ENCODE assay signal across 11 cellular contexts in the genomic region with DNA sequence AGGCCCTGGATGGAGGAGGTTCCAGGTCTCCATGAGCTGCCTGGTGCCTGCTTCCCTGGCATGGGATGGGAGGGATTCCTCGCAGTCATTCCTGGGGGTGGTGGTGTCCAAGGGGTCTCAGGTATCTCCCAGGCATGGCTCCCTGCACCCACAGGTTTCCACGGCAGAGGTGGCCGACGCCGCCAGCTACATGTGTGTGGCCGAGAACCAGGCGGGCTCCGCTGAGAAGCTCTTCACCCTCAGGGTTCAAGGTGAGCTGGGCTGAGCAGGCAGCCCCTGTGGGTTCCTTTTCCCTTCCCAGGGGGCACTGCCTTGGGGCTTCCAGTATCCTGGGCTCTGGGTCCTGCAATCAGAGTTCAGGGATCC.
"Had no signal": no experiment of that assay in that cellular context is flagged by ENCODE, and none has a peak within 500 bp of the region (broad histone marks: within the 10 kb centered on the region; RNA-seq: fewer than 3 reads in every experiment).

No MANE protein-coding gene starts in this region.

- FAIRE-seq: H1, H54 had no signal

- H3K9me3 ChIP-seq: HAP-1 had no signal

- ATAC-seq: GM23338, HCT116 had no signal

- H3K27ac ChIP-seq: GM23248 had no signal

- H3K9ac ChIP-seq: GM23248 had no signal

- H3K4me2 ChIP-seq: GM23338 had no signal

- H3K4me3 ChIP-seq: GM23248, GM23338, HAP-1 had no signal

- H2AFZ ChIP-seq: GM23248, GM23338 had no signal

- H3K4me1 ChIP-seq: HAP-1 had no signal

- H3K36me3 ChIP-seq: HAP-1 had no signal

- DNase-seq: GM23248, GOT3, H7, H9, HCEC 1CT, HFFc6 had no signal
